Comparison of ENCODE assay signal across 8 cellular contexts in the genomic region with DNA sequence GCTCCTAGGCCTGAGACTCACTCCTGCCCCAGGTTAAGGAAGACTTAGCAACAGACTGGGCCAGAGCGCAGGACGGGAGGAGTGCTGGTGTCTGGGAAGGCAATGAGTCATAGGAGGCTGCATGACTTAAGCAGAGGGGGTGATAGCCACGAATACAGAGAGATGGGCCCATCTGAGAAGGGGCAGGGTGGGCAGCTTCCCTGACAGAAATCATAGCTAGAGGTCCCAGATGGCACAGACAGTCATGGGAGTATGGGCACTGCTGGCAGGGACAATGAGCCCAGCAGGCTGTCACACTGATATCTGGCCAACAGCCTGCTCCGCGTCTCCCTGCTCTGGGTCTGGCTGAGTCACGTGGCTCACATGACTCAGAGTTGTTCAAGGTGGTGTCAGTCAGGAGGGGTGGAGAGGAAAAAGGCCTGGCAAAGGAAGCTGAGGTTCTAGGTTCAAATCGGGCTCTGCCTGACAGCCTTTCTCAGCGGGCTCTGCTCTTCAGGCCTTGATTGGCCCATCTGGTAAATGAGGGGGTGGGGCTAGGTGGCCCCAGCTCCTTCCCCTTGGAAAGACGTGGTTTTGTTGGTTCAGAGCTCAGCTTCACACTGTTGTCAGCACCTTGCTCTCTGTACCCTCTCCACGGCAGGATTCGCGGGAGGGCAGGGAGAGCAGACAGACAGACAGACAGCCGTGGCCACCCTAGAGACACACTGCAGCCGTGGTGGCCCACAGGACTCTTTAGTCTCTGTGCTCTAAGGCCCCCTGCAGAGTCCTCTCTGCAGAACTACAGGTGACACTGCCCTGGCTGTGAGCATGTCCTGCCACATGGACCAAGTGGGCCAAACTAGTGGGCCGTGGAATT. TPM values are rescaled to one million over a fixed set of nuclear protein-coding genes. Genes with fewer than 3 reads are reported as not detected.
DNase-seq lines count a peak whose midpoint lies in the region; TF ChIP-seq lines count a peak whose summit lies in the region.

No MANE protein-coding gene starts in this region.

- DNase-seq in Calu3: peak; percentile 84
- DNase-seq in NCI-H226: peak; percentile 96
- peak; percentile 91 to 98 for DNase-seq in cardiac fibroblast (ENCODE audit: low read depth in 2 of 2)
- DNase-seq in testis: peak; percentile 54
- DNase-seq in NCI-H146 (lab: John Stamatoyannopoulos, UW): no peak
- DNase-seq in activated T-helper 1 cell treated with anti-CD3 and anti-CD28 coated beads, Interleukin-12 subunit alpha, Interleukin-12 subunit beta, Interleukin-2, Interleukin-4 antibody, amounts not matched to agents 30 ng/mL and 10 ng/mL and 1 ng/mL, durations not matched to agents 14 hours and 24 hours and 36 hours (ENCODE audit: low spot score): no peak
- DNase-seq in SHP77 treated with DMSO at 0.1 percent for 48 hours (lab: John Stamatoyannopoulos, UW): no peak

- intact Hi-C loops in Calu3 (cut with micrococcal nuclease; ENCODE audit: unreplicated experiment): loop anchor here (1.0 to 5.0 kb wide), 4 partner anchors 110 to 205 kb away; no protein-coding TSS in a partner anchor
- intact Hi-C loops in testis (cut with DNase I; ENCODE audit: low total_unique reads): no loop called here
- intact Hi-C loops in activated T-helper 1 cell treated with anti-CD3 and anti-CD28 coated beads, Interleukin-12 subunit alpha, Interleukin-12 subunit beta, Interleukin-2, Interleukin-4 antibody, amounts not matched to agents 30 ng/mL and 10 ng/mL and 1 ng/mL, durations not matched to agents 14 hours and 24 hours and 36 hours (cut with micrococcal nuclease): no loop called here

- no peaks in the 10 kb centered on the region for H3K36me3 ChIP-seq in testis (ENCODE audit: low read depth, missing control alignments)

- no peaks in the 10 kb centered on the region for H3K27me3 ChIP-seq in layer of hippocampus (ENCODE audit: control insufficient read depth, insufficient read depth, low read length)
- H3K27me3 ChIP-seq in testis: no peaks in the 10 kb centered on the region

- no peaks in the 10 kb centered on the region for H3K9me3 ChIP-seq in testis

- H3K36me3 Mint-ChIP-seq in Calu3 (ENCODE audit: insufficient read depth, unreplicated experiment): peaks cover 14% of the 10 kb centered on the region
- no peaks in the 10 kb centered on the region for H3K36me3 Mint-ChIP-seq in activated T-helper 1 cell treated with anti-CD3 and anti-CD28 coated beads, Interleukin-12 subunit alpha, Interleukin-12 subunit beta, Interleukin-2, Interleukin-4 antibody, amounts not matched to agents 30 ng/mL and 10 ng/mL and 1 ng/mL, durations not matched to agents 14 hours and 24 hours and 36 hours (ENCODE audit: low read depth)

- BruUV-seq in Calu3 (replicated peaks; lab: Mats Ljungman, UMichigan): no TSS peak

- no peaks in the 10 kb centered on the region for H3K4me1 ChIP-seq in testis

- 67 to 68% methylated on average over 12 to 15 of the region's 15 CpGs for WGBS in testis, 2 donors

- H3K27me3 Mint-ChIP-seq in Calu3 (ENCODE audit: unreplicated experiment): no peaks in the 10 kb centered on the region
- no peaks in the 10 kb centered on the region for H3K27me3 Mint-ChIP-seq in activated T-helper 1 cell treated with anti-CD3 and anti-CD28 coated beads, Interleukin-12 subunit alpha, Interleukin-12 subunit beta, Interleukin-2, Interleukin-4 antibody, amounts not matched to agents 30 ng/mL and 10 ng/mL and 1 ng/mL, durations not matched to agents 14 hours and 24 hours and 36 hours (ENCODE audit: insufficient read depth)

- no peaks in the 10 kb centered on the region for H3K9me3 Mint-ChIP-seq in Calu3 (ENCODE audit: low read depth, unreplicated experiment)
- H3K9me3 Mint-ChIP-seq in activated T-helper 1 cell treated with anti-CD3 and anti-CD28 coated beads, Interleukin-12 subunit alpha, Interleukin-12 subunit beta, Interleukin-2, Interleukin-4 antibody, amounts not matched to agents 30 ng/mL and 10 ng/mL and 1 ng/mL, durations not matched to agents 14 hours and 24 hours and 36 hours: no peaks in the 10 kb centered on the region

- no peak for TF ChIP-seq POLR2A in testis (IDR thresholded peaks at IDR 0.05)

- peak overlapping the region; percentile 13 for H3K4me3 Mint-ChIP-seq in Calu3 (ENCODE audit: low read depth, unreplicated experiment)
- no peak overlapping the region for H3K4me3 Mint-ChIP-seq in activated T-helper 1 cell treated with anti-CD3 and anti-CD28 coated beads, Interleukin-12 subunit alpha, Interleukin-12 subunit beta, Interleukin-2, Interleukin-4 antibody, amounts not matched to agents 30 ng/mL and 10 ng/mL and 1 ng/mL, durations not matched to agents 14 hours and 24 hours and 36 hours

- H3K27ac ChIP-seq in layer of hippocampus (ENCODE audit: low read depth, low read length): peak overlapping the region; percentile 39
- H3K27ac ChIP-seq in testis: no peak overlapping the region

- CTCF ChIA-PET in Calu3 (lab: Charles Lee): interaction anchor here (0.6 to 2.4 kb wide), 11 partner anchors 16 to 237 kb away, joined by 3 to 10 read pairs (median 5); no protein-coding TSS in a partner anchor

- H3K27ac Mint-ChIP-seq in Calu3 (ENCODE audit: unreplicated experiment): peak overlapping the region; percentile 81
- no peak overlapping the region for H3K27ac Mint-ChIP-seq in activated T-helper 1 cell treated with anti-CD3 and anti-CD28 coated beads, Interleukin-12 subunit alpha, Interleukin-12 subunit beta, Interleukin-2, Interleukin-4 antibody, amounts not matched to agents 30 ng/mL and 10 ng/mL and 1 ng/mL, durations not matched to agents 14 hours and 24 hours and 36 hours

- no peak for TF ChIP-seq CTCF in Calu3 (IDR thresholded peaks at IDR 0.05; ENCODE audit: unreplicated experiment)
- no peak for TF ChIP-seq CTCF in cardiac fibroblast (IDR thresholded peaks at IDR 0.05; ENCODE audit: low read depth, low read length)
- no peak for TF ChIP-seq CTCF in testis (IDR thresholded peaks at IDR 0.05)

- H3K4me3 ChIP-seq in cardiac fibroblast (replicated peaks in 1 of 2; ENCODE audit: low read depth in 2 of 2, low read length in 2 of 2) (peak overlapping the region in 1 of 2 donors; percentile 22), testis (no peak overlapping the region)

- peaks cover 29% of the 10 kb centered on the region for H3K4me1 Mint-ChIP-seq in Calu3 (ENCODE audit: low read depth, unreplicated experiment)
- H3K4me1 Mint-ChIP-seq in activated T-helper 1 cell treated with anti-CD3 and anti-CD28 coated beads, Interleukin-12 subunit alpha, Interleukin-12 subunit beta, Interleukin-2, Interleukin-4 antibody, amounts not matched to agents 30 ng/mL and 10 ng/mL and 1 ng/mL, durations not matched to agents 14 hours and 24 hours and 36 hours (ENCODE audit: low read depth): no peaks in the 10 kb centered on the region

RNA-seq across cellular contexts. Expression of a gene that starts 47.8 kb away (rescaled TPM):
- total RNA-seq in Calu3 (2022) (not detected in 2 replicates), testis (not detected)
- not detected for polyA plus RNA-seq in testis (ENCODE audit: insufficient read depth, low read depth, low replicate concordance)
- not detected in 2 replicates for total RNA-seq in activated T-helper 1 cell treated with anti-CD3 and anti-CD28 coated beads, Interleukin-12 subunit alpha, Interleukin-12 subunit beta, Interleukin-2, Interleukin-4 antibody, amounts not matched to agents 30 ng/mL and 10 ng/mL and 1 ng/mL, durations not matched to agents 14 hours and 24 hours and 36 hours

Comparison
In these comparisons a context has a peak if more than half of its experiments do, and no peak if none do; other contexts are left out.
1. DNase-seq: peak in Calu3 (single experiment), NCI-H226 (single experiment), cardiac fibroblast (2 of 2) and testis (single experiment); none in NCI-H146 (single experiment), activated T-helper 1 cell treated with anti-CD3 and anti-CD28 coated beads, Interleukin-12 subunit alpha, Interleukin-12 subunit beta, Interleukin-2, Interleukin-4 antibody, amounts not matched to agents 30 ng/mL and 10 ng/mL and 1 ng/mL, durations not matched to agents 14 hours and 24 hours and 36 hours (single experiment) and SHP77 treated with DMSO at 0.1 percent for 48 hours (single experiment).